In the genomic region with DNA sequence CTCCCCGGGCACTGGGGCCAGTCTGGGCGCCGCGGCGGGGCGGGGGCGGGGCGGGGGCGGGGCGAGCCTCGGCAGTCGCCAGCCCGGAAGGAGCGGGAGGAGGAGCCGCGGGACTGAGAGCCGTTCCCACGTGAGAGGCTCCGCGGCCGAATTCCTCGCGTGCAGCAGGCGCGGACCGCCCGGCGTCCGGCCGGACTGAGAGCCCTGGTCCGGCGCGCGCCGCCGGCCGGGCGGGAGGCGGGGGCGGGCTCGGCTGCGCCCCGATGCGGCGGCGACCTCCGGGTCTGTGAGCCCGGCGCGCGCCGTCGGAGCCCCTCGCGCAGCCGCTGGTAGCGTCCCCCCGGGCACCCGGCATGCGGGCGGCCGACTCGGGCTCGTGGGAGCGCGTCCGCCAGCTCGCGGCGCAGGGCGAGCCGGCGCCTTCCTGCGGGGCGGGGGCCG, we compare ENCODE assay signal across 8 cellular contexts.
DNase-seq lines count a peak whose midpoint lies in the region; ATAC-seq and TF ChIP-seq lines count a peak whose summit lies in the region.

No MANE protein-coding gene starts in this region.

- WGBS in iPS DF 6.9 (ENCODE audit: insufficient coverage, insufficient read length): no CpG with 5 or more reads among the region's 76 CpGs

- in situ Hi-C loops in astrocyte of the spinal cord (cut with HindIII; ENCODE audit: low sequenced_read_pairs): no loop called here

- H3K27ac ChIP-seq in AG04450 (ENCODE audit: low read depth, low read length) (no peak overlapping the region), RWPE1 (no peak overlapping the region), iPS DF 6.9 (ENCODE audit: low read length) (no peak overlapping the region), skin epidermis (peak overlapping the region in 7 of 21 experiments; percentile 63 to 91 (median 79))

- H3K27me3 ChIP-seq in AG04450 (ENCODE audit: control insufficient read depth, insufficient read depth, low read length) (no peaks in the 10 kb centered on the region), iPS DF 6.9 (ENCODE audit: control insufficient read depth, insufficient read depth, low read length) (peaks cover 19% of the 10 kb centered on the region)

- no peaks in the 10 kb centered on the region for H3K36me3 ChIP-seq in iPS DF 6.9 (ENCODE audit: control insufficient read depth, insufficient read depth, low read length)

- no peaks in the 10 kb centered on the region for H3K4me1 ChIP-seq in iPS DF 6.9 (ENCODE audit: control insufficient read depth, insufficient read depth, low read length)

- DNase-seq in AG04450 (ENCODE audit: low read depth, low spot score) (no peak), RWPE1 (ENCODE audit: low spot score) (peak; percentile 76), astrocyte of the spinal cord (ENCODE audit: low read depth, low spot score) (peak; percentile 47), iPS DF 6.9 (ENCODE audit: low read depth, low spot score) (no peak), GDM1 (lab: John Stamatoyannopoulos, UW) (no peak)

- no peaks in the 10 kb centered on the region for H3K9me3 ChIP-seq in AG04450 (ENCODE audit: control insufficient read depth, insufficient read depth, low read length)
- H3K9me3 ChIP-seq in iPS DF 6.9 (ENCODE audit: control insufficient read depth, insufficient read depth, low read length): no peaks in the 10 kb centered on the region

- CTCF ChIA-PET in AG04450 (lab: Charles Lee) (interaction anchor here (0.6 to 4.0 kb wide), 2 partner anchors 104 to 107 kb away, joined by 3 to 27 read pairs; no protein-coding TSS in a partner anchor), RWPE1 (lab: Yijun Ruan, JAX) (no interaction called here)

- TF ChIP-seq CTCF in AG04450 (IDR thresholded peaks at IDR 0.05; ENCODE audit: low read depth, low read length) (no peak), RWPE1 (conservative IDR thresholded peaks at IDR 0.05; ENCODE audit: low read depth) (no peak), astrocyte of the spinal cord (IDR thresholded peaks at IDR 0.05; ENCODE audit: low read depth, low read length) (no peak)

- POLR2A ChIA-PET in AG04450 (lab: Yijun Ruan, JAX): interaction anchor here (0.6 kb wide), 1 partner anchor 22 kb away, joined by 4 read pairs; no protein-coding TSS in a partner anchor
- POLR2A ChIA-PET in RWPE1 (lab: Yijun Ruan, JAX; ENCODE audit: low non-redundant PET): no interaction called here

- ATAC-seq in GM19372 (IDR thresholded peaks at IDR 0.05; ENCODE audit: low read depth, unreplicated experiment) (peak; percentile 61), GM21360 (IDR thresholded peaks at IDR 0.05; ENCODE audit: unreplicated experiment) (no peak)

- H3K4me3 ChIP-seq in AG04450 (ENCODE audit: low read depth, low read length): peak overlapping the region; percentile 68
- H3K4me3 ChIP-seq in astrocyte of the spinal cord (ENCODE audit: low read depth, low read length): peak overlapping the region; percentile 55
- peak overlapping the region; percentile 27 for H3K4me3 ChIP-seq in iPS DF 6.9 (ENCODE audit: low read length)
- peak overlapping the region in 6 of 7 experiments; percentile 2 to 72 (median 64) for H3K4me3 ChIP-seq in skin epidermis

Comparison
In these comparisons a context has a peak if more than half of its experiments do, and no peak if none do; other contexts are left out.
1. DNase-seq: peak in RWPE1 (single experiment) and astrocyte of the spinal cord (single experiment); none in AG04450 (single experiment), iPS DF 6.9 (single experiment) and GDM1 (single experiment).
2. Peak in every context shown above with its lines, with median percentiles within 50 percentile points of each other: H3K4me3 ChIP-seq.